17 cellular contexts compared by ENCODE assay signal in genomic region chr2:147632193-147632592, GRCh38.
A peak's percentile ranks its signal among the peaks of the same experiment; 100 is the strongest.
DNase-seq lines count a peak whose midpoint lies in the region; ATAC-seq and TF ChIP-seq lines count a peak whose summit lies in the region.
"Had no signal": no experiment of that assay in that cellular context is flagged by ENCODE, and none has a peak within 500 bp of the region (broad histone marks: within the 10 kb centered on the region; RNA-seq: fewer than 3 reads in every experiment).

No MANE protein-coding gene starts in this region.

- peak; percentile 11 for DNase-seq in AG10803 (ENCODE audit: low read depth)
- peak; percentile 5 for DNase-seq in COLO668 (lab: John Stamatoyannopoulos, UW; ENCODE audit: unreplicated experiment)
- DNase-seq in NCI-H1694 (lab: John Stamatoyannopoulos, UW): peak; percentile 51
- DNase-seq in activated T-helper 1 cell treated with anti-CD3 and anti-CD28 coated beads, Interleukin-12 subunit alpha, Interleukin-12 subunit beta, Interleukin-2, Interleukin-4 antibody, amounts not matched to agents 30 ng/mL and 10 ng/mL and 1 ng/mL, durations not matched to agents 14 hours and 24 hours and 36 hours (ENCODE audit: low spot score): no peak
- DNase-seq in lower lobe of right lung: no peak
- no peak for DNase-seq in stimulated activated naive CD8-positive, alpha-beta T cell treated with anti-CD3 and anti-CD28 coated beads, Interleukin-15, Interleukin-2, amounts not matched to agents 100 U/mL and 50 U/mL, for 24 hours
- DNase-seq in T-helper 2 cell treated with Interferon-gamma antibody and Interleukin-4, amounts not matched to agents 5 μg/mL and 100 μg/mL, for 36 hours (ENCODE audit: low spot score): no peak
- DNase-seq: activated gamma-delta T cell, BE2C, NCI-H1436 treated with DMSO at 0.1 percent for 48 hours, spleen had no signal

- no peak overlapping the region for H3K4me3 Mint-ChIP-seq in activated T-helper 1 cell treated with anti-CD3 and anti-CD28 coated beads, Interleukin-12 subunit alpha, Interleukin-12 subunit beta, Interleukin-2, Interleukin-4 antibody, amounts not matched to agents 30 ng/mL and 10 ng/mL and 1 ng/mL, durations not matched to agents 14 hours and 24 hours and 36 hours
- no peak overlapping the region for H3K4me3 Mint-ChIP-seq in T-helper 2 cell treated with Interferon-gamma antibody and Interleukin-4, amounts not matched to agents 5 μg/mL and 100 μg/mL, for 36 hours
- H3K4me3 Mint-ChIP-seq: dendritic cell treated with granulocyte-macrophage colony-stimulating factor and Interleukin-4, amounts not matched to agents 40 ng/mL and 50 ng/mL, for 4 days; stimulated activated naive CD8-positive, alpha-beta T cell treated with anti-CD3 and anti-CD28 coated beads, Interleukin-15, Interleukin-2, amounts not matched to agents 100 ng/mL and 50 ng/mL, for 24 hours had no signal

- peaks cover 6% of the 10 kb centered on the region for H3K4me1 ChIP-seq in lower lobe of right lung
- H3K4me1 ChIP-seq: BE2C, body of pancreas had no signal

- H3K27ac Mint-ChIP-seq in activated T-helper 1 cell treated with anti-CD3 and anti-CD28 coated beads, Interleukin-12 subunit alpha, Interleukin-12 subunit beta, Interleukin-2, Interleukin-4 antibody, amounts not matched to agents 30 ng/mL and 10 ng/mL and 1 ng/mL, durations not matched to agents 14 hours and 24 hours and 36 hours: peak overlapping the region; percentile 24
- no peak overlapping the region for H3K27ac Mint-ChIP-seq in T-helper 2 cell treated with Interferon-gamma antibody and Interleukin-4, amounts not matched to agents 5 μg/mL and 100 μg/mL, for 36 hours
- H3K27ac Mint-ChIP-seq: dendritic cell treated with granulocyte-macrophage colony-stimulating factor and Interleukin-4, amounts not matched to agents 40 ng/mL and 50 ng/mL, for 4 days had no signal

- intact Hi-C loops in activated T-helper 1 cell treated with anti-CD3 and anti-CD28 coated beads, Interleukin-12 subunit alpha, Interleukin-12 subunit beta, Interleukin-2, Interleukin-4 antibody, amounts not matched to agents 30 ng/mL and 10 ng/mL and 1 ng/mL, durations not matched to agents 14 hours and 24 hours and 36 hours (cut with micrococcal nuclease): loop anchor here (5.0 to 10.0 kb wide), 2 partner anchors 390 to 893 kb away; partner anchors contain the start of genes MBD5 and ORC4
- intact Hi-C loops in lower lobe of right lung (cut with DNase I): no loop called here

- no peaks in the 10 kb centered on the region for H3K36me3 Mint-ChIP-seq in activated T-helper 1 cell treated with anti-CD3 and anti-CD28 coated beads, Interleukin-12 subunit alpha, Interleukin-12 subunit beta, Interleukin-2, Interleukin-4 antibody, amounts not matched to agents 30 ng/mL and 10 ng/mL and 1 ng/mL, durations not matched to agents 14 hours and 24 hours and 36 hours (ENCODE audit: low read depth)
- no peaks in the 10 kb centered on the region for H3K36me3 Mint-ChIP-seq in T-helper 2 cell treated with Interferon-gamma antibody and Interleukin-4, amounts not matched to agents 5 μg/mL and 100 μg/mL, for 36 hours (ENCODE audit: low read depth)

- peaks cover 6% of the 10 kb centered on the region for H3K9me3 Mint-ChIP-seq in activated T-helper 1 cell treated with anti-CD3 and anti-CD28 coated beads, Interleukin-12 subunit alpha, Interleukin-12 subunit beta, Interleukin-2, Interleukin-4 antibody, amounts not matched to agents 30 ng/mL and 10 ng/mL and 1 ng/mL, durations not matched to agents 14 hours and 24 hours and 36 hours
- H3K9me3 Mint-ChIP-seq in T-helper 2 cell treated with Interferon-gamma antibody and Interleukin-4, amounts not matched to agents 5 μg/mL and 100 μg/mL, for 36 hours: no peaks in the 10 kb centered on the region
- H3K9me3 Mint-ChIP-seq: dendritic cell treated with granulocyte-macrophage colony-stimulating factor and Interleukin-4, amounts not matched to agents 40 ng/mL and 50 ng/mL, for 4 days had no signal

- no peak overlapping the region for H3K27ac ChIP-seq in lower lobe of right lung
- H3K27ac ChIP-seq: body of pancreas, esophagus muscularis mucosa, spleen, vagina had no signal

- TF ChIP-seq CTCF in AG10803 (conservative IDR thresholded peaks at IDR 0.05; ENCODE audit: low read length): no peak
- no peak for TF ChIP-seq CTCF in lower lobe of right lung (IDR thresholded peaks at IDR 0.05)

- H3K27me3 Mint-ChIP-seq in activated T-helper 1 cell treated with anti-CD3 and anti-CD28 coated beads, Interleukin-12 subunit alpha, Interleukin-12 subunit beta, Interleukin-2, Interleukin-4 antibody, amounts not matched to agents 30 ng/mL and 10 ng/mL and 1 ng/mL, durations not matched to agents 14 hours and 24 hours and 36 hours (ENCODE audit: insufficient read depth): no peaks in the 10 kb centered on the region
- H3K27me3 Mint-ChIP-seq in T-helper 2 cell treated with Interferon-gamma antibody and Interleukin-4, amounts not matched to agents 5 μg/mL and 100 μg/mL, for 36 hours (ENCODE audit: low read depth): no peaks in the 10 kb centered on the region
- H3K27me3 Mint-ChIP-seq: dendritic cell treated with granulocyte-macrophage colony-stimulating factor and Interleukin-4, amounts not matched to agents 40 ng/mL and 50 ng/mL, for 4 days; stimulated activated naive CD8-positive, alpha-beta T cell treated with anti-CD3 and anti-CD28 coated beads, Interleukin-15, Interleukin-2, amounts not matched to agents 100 ng/mL and 50 ng/mL, for 24 hours had no signal

- no peaks in the 10 kb centered on the region for H3K36me3 ChIP-seq in lower lobe of right lung
- H3K36me3 ChIP-seq: BE2C, esophagus muscularis mucosa, spleen, vagina had no signal

- H3K27me3 ChIP-seq in lower lobe of right lung (ENCODE audit: low read depth): no peaks in the 10 kb centered on the region
- H3K27me3 ChIP-seq: BE2C, body of pancreas, esophagus muscularis mucosa, spleen, vagina had no signal

- H3K4me3 ChIP-seq in AG10803 (ENCODE audit: low read length) (no peak overlapping the region), lower lobe of right lung (no peak overlapping the region)
- H3K4me3 ChIP-seq: body of pancreas, esophagus muscularis mucosa, spleen, vagina had no signal

- no peak for ATAC-seq in lower lobe of right lung
- ATAC-seq in stimulated activated naive CD8-positive, alpha-beta T cell treated with anti-CD3 and anti-CD28 coated beads, Interleukin-15, Interleukin-2, amounts not matched to agents 100 U/mL and 50 U/mL, for 24 hours: no peak
- no peak for ATAC-seq in GM19035 (IDR thresholded peaks at IDR 0.05; ENCODE audit: unreplicated experiment)
- ATAC-seq: body of pancreas had no signal

- H3K9me3 ChIP-seq in lower lobe of right lung: no peaks in the 10 kb centered on the region
- H3K9me3 ChIP-seq: BE2C, body of pancreas, esophagus muscularis mucosa, spleen, vagina had no signal

- H3K4me1 Mint-ChIP-seq in activated T-helper 1 cell treated with anti-CD3 and anti-CD28 coated beads, Interleukin-12 subunit alpha, Interleukin-12 subunit beta, Interleukin-2, Interleukin-4 antibody, amounts not matched to agents 30 ng/mL and 10 ng/mL and 1 ng/mL, durations not matched to agents 14 hours and 24 hours and 36 hours (ENCODE audit: low read depth): peaks cover 36% of the 10 kb centered on the region
- H3K4me1 Mint-ChIP-seq in T-helper 2 cell treated with Interferon-gamma antibody and Interleukin-4, amounts not matched to agents 5 μg/mL and 100 μg/mL, for 36 hours (ENCODE audit: low read depth): peaks cover 32% of the 10 kb centered on the region

Comparison
In these comparisons a context has a peak if more than half of its experiments do, and no peak if none do; other contexts are left out.
1. DNase-seq: peak in AG10803 (single experiment), COLO668 (single experiment) and NCI-H1694 (single experiment); none in activated T-helper 1 cell treated with anti-CD3 and anti-CD28 coated beads, Interleukin-12 subunit alpha, Interleukin-12 subunit beta, Interleukin-2, Interleukin-4 antibody, amounts not matched to agents 30 ng/mL and 10 ng/mL and 1 ng/mL, durations not matched to agents 14 hours and 24 hours and 36 hours (single experiment), lower lobe of right lung (single experiment), stimulated activated naive CD8-positive, alpha-beta T cell treated with anti-CD3 and anti-CD28 coated beads, Interleukin-15, Interleukin-2, amounts not matched to agents 100 U/mL and 50 U/mL, for 24 hours (single experiment) and T-helper 2 cell treated with Interferon-gamma antibody and Interleukin-4, amounts not matched to agents 5 μg/mL and 100 μg/mL, for 36 hours (single experiment).